1 cellular context compared by ENCODE assay signal in the genomic region with DNA sequence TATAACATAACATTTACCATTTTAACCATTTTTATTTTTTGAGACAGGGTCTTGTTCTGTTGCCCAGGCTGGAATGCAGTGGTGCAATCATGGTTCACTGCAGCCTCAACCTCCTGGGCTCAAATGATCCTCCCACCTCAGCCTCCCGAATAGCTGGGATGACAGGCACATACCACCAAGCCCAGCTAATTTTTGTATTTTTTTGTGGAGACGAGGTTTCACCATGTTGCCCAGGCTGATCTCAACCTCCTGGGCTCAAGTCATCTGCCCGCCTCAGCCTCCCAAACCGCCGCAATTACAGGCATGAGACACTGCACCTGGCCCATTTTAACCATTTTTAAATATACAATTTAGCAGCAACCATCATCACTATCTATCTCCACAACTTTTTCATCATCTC. TPM values are rescaled to one million over a fixed set of nuclear protein-coding genes. Genes with fewer than 3 reads are reported as not detected.
"Had no signal": no experiment of that assay in that cellular context is flagged by ENCODE, and none has a peak within 500 bp of the region (broad histone marks: within the 10 kb centered on the region; RNA-seq: fewer than 3 reads in every experiment).

No MANE protein-coding gene starts in this region.

RNA-seq across cellular contexts. Expression of a gene that starts 5.4 kb away (rescaled TPM):
- total RNA-seq: thoracic aorta had no signal
